In genomic region chr4:10223782-10224181, GRCh38 we compare ENCODE assay signal across 23 cellular contexts.
"Had no signal": no experiment of that assay in that cellular context is flagged by ENCODE, and none has a peak within 500 bp of the region (broad histone marks: within the 10 kb centered on the region; RNA-seq: fewer than 3 reads in every experiment).

No MANE protein-coding gene starts in this region.

- DNase-seq: stimulated activated CD4-positive, alpha-beta T cell treated with anti-CD3 and anti-CD28 coated beads, Interleukin-2, amount 100 ng/mL, for 48 hours; stimulated activated CD4-positive, alpha-beta T cell treated with anti-CD3 and anti-CD28 coated beads, Interleukin-4, amount 100 ng/mL, for 1 hour; stimulated activated CD4-positive, alpha-beta T cell treated with anti-CD3 and anti-CD28 coated beads, Interleukin-4, amount 100 ng/mL, for 24 hours; stimulated activated CD4-positive, alpha-beta T cell treated with anti-CD3 and anti-CD28 coated beads, Interleukin-4, amount 100 ng/mL, for 4 hours; stimulated activated CD8-positive, alpha-beta memory T cell treated with anti-CD3 and anti-CD28 coated beads, Interleukin-4, amount 100 ng/mL, for 48 hours; stimulated activated naive B cell treated with anti-CD40 and anti-IgM and Interleukin-4, amounts not matched to agents 10 μg/mL and 1 μg/mL and 100 μg/mL, for 72 hours; stimulated activated naive CD4-positive, alpha-beta T cell; stimulated activated naive CD4-positive, alpha-beta T cell treated with Interleukin-2 at 50 U/mL for 16 hours; stimulated activated naive CD8-positive, alpha-beta T cell treated with anti-CD3 and anti-CD28 coated beads, Interleukin-15, amount 100 ng/mL, for 72 hours; stimulated activated naive CD8-positive, alpha-beta T cell treated with anti-CD3 and anti-CD28 coated beads, Interleukin-15, Interleukin-2, amounts not matched to agents 100 U/mL and 50 U/mL, for 24 hours; stomach; substantia nigra; testis; thyroid gland; tibial artery; transverse colon; upper lobe of left lung; upper lobe of right lung; uterus had no signal

- H3K36me3 ChIP-seq: stomach, suprapubic skin, thoracic aorta, thyroid gland, tibial artery, tibial nerve, transverse colon, upper lobe of left lung, upper lobe of right lung, uterus, vagina had no signal

- H3K9me3 ChIP-seq: stomach, suprapubic skin, testis, thoracic aorta, thyroid gland, tibial artery, tibial nerve, transverse colon, upper lobe of left lung, upper lobe of right lung, uterus, vagina had no signal

- H3K27ac ChIP-seq: stomach, suprapubic skin, testis, thoracic aorta, thyroid gland, tibial artery, tibial nerve, transverse colon, upper lobe of left lung, upper lobe of right lung, uterus, vagina had no signal

- H3K4me3 ChIP-seq: stomach, suprapubic skin, testis, thoracic aorta, thyroid gland, tibial artery, tibial nerve, transverse colon, upper lobe of left lung, upper lobe of right lung, uterus, vagina had no signal

- H3K27me3 ChIP-seq: stomach, suprapubic skin, testis, thyroid gland, tibial artery, tibial nerve, transverse colon, upper lobe of left lung, upper lobe of right lung, uterus, vagina had no signal

- H3K4me1 ChIP-seq: stomach, suprapubic skin, testis, thyroid gland, tibial nerve, transverse colon, upper lobe of left lung, upper lobe of right lung, uterus, vagina had no signal
